In genomic region chr7:151032936-151033863, GRCh38 we compare ENCODE assay signal across 1 cellular context.
TF ChIP-seq lines count a peak whose summit lies in the region.

No MANE protein-coding gene starts in this region.

TF ChIP-seq in K562, 482 proteins besides CTCF, POLR2A, EP300 and RAD21:
- TF ChIP-seq ZBTB9 (CRISPR knock-in tag; IDR thresholded peaks at IDR 0.05) (no peak), PCBP2 (IDR thresholded peaks at IDR 0.05; ENCODE audit: low read depth, low read length, poor library complexity, severe bottlenecking) (no peak), CBFB (CRISPR knock-in tag; IDR thresholded peaks at IDR 0.05) (peak; percentile 25; the same call in 1 of the 2 replicates), POLR2G (IDR thresholded peaks at IDR 0.05; ENCODE audit: low read depth, low read length) (0 out of 2 replicates have a peak, but pooled peaks have one; percentile 31), SPI1 (IDR thresholded peaks at IDR 0.05; ENCODE audit: borderline replicate concordance, low read depth, low read length) (peak; percentile 81), SMC3 (conservative IDR thresholded peaks at IDR 0.05; ENCODE audit: insufficient read depth, low read depth, low read length) (0 out of 2 replicates have a peak, but pooled peaks have one; percentile 7), E2F5 (CRISPR knock-in tag; IDR thresholded peaks at IDR 0.05) (no peak)
